In genomic region chr22:37199839-37200161, GRCh38 we compare ENCODE assay signal across 8 cellular contexts. TPM values are rescaled to one million over a fixed set of nuclear protein-coding genes. Genes with fewer than 3 reads are reported as not detected.
DNase-seq lines count a peak whose midpoint lies in the region; ATAC-seq, FAIRE-seq and TF ChIP-seq lines count a peak whose summit lies in the region.

No MANE protein-coding gene starts in this region.

- H3K9me3 ChIP-seq in astrocyte (ENCODE audit: insufficient read depth, low read depth, low read length): no peaks in the 10 kb centered on the region
- H3K9me3 ChIP-seq in muscle layer of colon (ENCODE audit: low read length): no peaks in the 10 kb centered on the region

- no peaks in the 10 kb centered on the region for H3K79me2 ChIP-seq in astrocyte (ENCODE audit: insufficient read depth, low read length)

- H3K27ac ChIP-seq in astrocyte (ENCODE audit: low read depth, low read length) (no peak overlapping the region), muscle layer of colon (ENCODE audit: low read depth, low read length) (no peak overlapping the region)

- H3K9me3 Mint-ChIP-seq in CD14-positive monocyte (no peaks in the 10 kb centered on the region), astrocyte (ENCODE audit: unreplicated experiment) (peaks cover 1% of the 10 kb centered on the region)

- H3K36me3 ChIP-seq in astrocyte (ENCODE audit: insufficient read depth, low read length): no peaks in the 10 kb centered on the region
- no peaks in the 10 kb centered on the region for H3K36me3 ChIP-seq in muscle layer of colon (ENCODE audit: insufficient read depth, low read length)

- H3K27me3 ChIP-seq in astrocyte (ENCODE audit: insufficient read depth, low read length) (no peaks in the 10 kb centered on the region), muscle layer of colon (ENCODE audit: control insufficient read depth in 1 of 2, insufficient read depth in 2 of 2, low read length in 2 of 2) (no peaks in the 10 kb centered on the region)

- peak overlapping the region; percentile 100 for H3K4me2 ChIP-seq in astrocyte (ENCODE audit: low read length)

- peak overlapping the region; percentile 70 for H3K9ac ChIP-seq in astrocyte (ENCODE audit: low read length)
- H3K9ac ChIP-seq in muscle layer of colon (ENCODE audit: low read length): peak overlapping the region; percentile 68

- H4K20me1 ChIP-seq in astrocyte (ENCODE audit: insufficient read depth, low read length): peaks cover 6% of the 10 kb centered on the region

- intact Hi-C loops in CD14-positive monocyte (cut with micrococcal nuclease): loop anchor here (2.0 to 5.0 kb wide), 3 partner anchors 33 to 122 kb away; no protein-coding TSS in a partner anchor

- H3K27ac Mint-ChIP-seq in CD14-positive monocyte (no peak overlapping the region), astrocyte (ENCODE audit: unreplicated experiment) (no peak overlapping the region)

- H3K4me3 Mint-ChIP-seq in CD14-positive monocyte (peak overlapping the region in 1 of 2 donors; percentile 20), astrocyte (ENCODE audit: unreplicated experiment) (no peak overlapping the region)

- peak overlapping the region; percentile 93 for H2AFZ ChIP-seq in astrocyte (ENCODE audit: low read depth, low read length)

- H3K4me3 ChIP-seq in astrocyte (ENCODE audit: insufficient read depth, low read depth, low read length): no peak overlapping the region
- H3K4me3 ChIP-seq in muscle layer of colon (ENCODE audit: low read depth in 1 of 2, low read length in 2 of 2): peak overlapping the region; percentile 24 to 67

- DNase-seq in CD14-positive monocyte (ENCODE audit: low spot score) (no peak), astrocyte (ENCODE audit: low read depth) (no peak), SKM-1 (lab: John Stamatoyannopoulos, UW; ENCODE audit: unreplicated experiment) (no peak), GM19238 (ENCODE audit: insufficient read length, low spot score) (no peak), NCI-H187 treated with DMSO at 0.1 percent for 48 hours (lab: John Stamatoyannopoulos, UW) (no peak)
- DNase-seq in activated effector memory CD4-positive, alpha-beta T cell treated with anti-CD3 and anti-CD28 coated beads, Interleukin-2, amount 50 U/mL, for 16 hours: no peak

- peak; percentile 10 for ATAC-seq in HG03175 (IDR thresholded peaks at IDR 0.05; ENCODE audit: unreplicated experiment)

- TF ChIP-seq CTCF in CD14-positive monocyte (IDR thresholded peaks at IDR 0.05): peak; percentile 19
- no peak for TF ChIP-seq CTCF in astrocyte (IDR thresholded peaks at IDR 0.05; ENCODE audit: insufficient read depth, low read depth, low read length)

- no peaks in the 10 kb centered on the region for H3K36me3 Mint-ChIP-seq in CD14-positive monocyte
- no peaks in the 10 kb centered on the region for H3K36me3 Mint-ChIP-seq in astrocyte (ENCODE audit: low read depth, unreplicated experiment)

- H3K4me1 Mint-ChIP-seq in CD14-positive monocyte: peaks cover 13% of the 10 kb centered on the region
- H3K4me1 Mint-ChIP-seq in astrocyte (ENCODE audit: low read depth, unreplicated experiment): peaks cover 6% of the 10 kb centered on the region

- peaks cover 27% of the 10 kb centered on the region for H3K4me1 ChIP-seq in astrocyte (ENCODE audit: insufficient read depth, low read length)
- H3K4me1 ChIP-seq in muscle layer of colon (ENCODE audit: insufficient read depth, low read length): peaks cover 32% of the 10 kb centered on the region

- H3K27me3 Mint-ChIP-seq in CD14-positive monocyte (ENCODE audit: low read depth in 3 of 3): peaks cover 0 to 2% (median 1%) of the 10 kb centered on the region in 3 donors
- peaks cover 6% of the 10 kb centered on the region for H3K27me3 Mint-ChIP-seq in astrocyte (ENCODE audit: low read depth, unreplicated experiment)

- no peak for FAIRE-seq in astrocyte (lab: Jason Lieb, UNC)

RNA-seq across cellular contexts. Expression of gene C1QTNF6, which starts 11.8 kb away (rescaled TPM):
- polyA plus RNA-seq in CD14-positive monocyte: under 1 TPM; 0.14 to 0.24 TPM
- total RNA-seq in astrocyte: 6.0 and 8.4 TPM in 2 replicates

RNA-seq across cellular contexts. Expression of gene SSTR3, which starts 12.5 kb away (rescaled TPM):
- not detected for polyA plus RNA-seq in CD14-positive monocyte
- total RNA-seq in astrocyte: 0.07 TPM in 1 of 2 replicates, not detected in the other

RNA-seq across cellular contexts. Expression of gene RAC2, which starts 44.3 kb away (rescaled TPM):
- 100 to 1,000 TPM; 360 to 529 TPM for polyA plus RNA-seq in CD14-positive monocyte
- total RNA-seq in astrocyte: 0.61 and 0.65 TPM in 2 replicates

RNA-seq across cellular contexts. Expression of gene IL2RB, which starts 50.1 kb away (rescaled TPM):
- 1 to 10 TPM in 1 of 2 donors, under 1 TPM in 1; 0.60 to 1.7 TPM for polyA plus RNA-seq in CD14-positive monocyte
- total RNA-seq in astrocyte: 1.3 and 1.6 TPM in 2 replicates
